8 cellular contexts compared by ENCODE assay signal in genomic region chr19:44260343-44260681, GRCh38. TPM values are rescaled to one million over a fixed set of nuclear protein-coding genes. Genes with fewer than 3 reads are reported as not detected.
DNase-seq lines count a peak whose midpoint lies in the region; ATAC-seq and TF ChIP-seq lines count a peak whose summit lies in the region.

No MANE protein-coding gene starts in this region.

- no peak overlapping the region for H3K27ac ChIP-seq in RWPE2 (ENCODE audit: poor library complexity, severe bottlenecking)
- no peak overlapping the region for H3K27ac ChIP-seq in trophoblast cell (ENCODE audit: low read depth, low read length)
- H3K27ac ChIP-seq in WERI-Rb-1: no peak overlapping the region

- H3K9me3 ChIP-seq in RWPE2 (ENCODE audit: severe bottlenecking): peaks cover 4% of the 10 kb centered on the region
- H3K9me3 ChIP-seq in trophoblast cell (ENCODE audit: insufficient read depth, low read depth, low read length): no peaks in the 10 kb centered on the region
- peaks cover 3% of the 10 kb centered on the region for H3K9me3 ChIP-seq in WERI-Rb-1 (ENCODE audit: severe bottlenecking)

- no peak overlapping the region for H3K14ac ChIP-seq in trophoblast cell (ENCODE audit: low read length)

- no peak overlapping the region for H2BK12ac ChIP-seq in trophoblast cell (ENCODE audit: low read length)

- no peak overlapping the region for H3K18ac ChIP-seq in trophoblast cell (ENCODE audit: low read length)

- H3K9ac ChIP-seq in trophoblast cell (ENCODE audit: low read length): no peak overlapping the region

- H3K36me3 ChIP-seq in RWPE2 (ENCODE audit: low read depth): no peaks in the 10 kb centered on the region
- H3K36me3 ChIP-seq in trophoblast cell (ENCODE audit: control insufficient read depth in 1 of 2, insufficient read depth in 2 of 2, low read length in 2 of 2): no peaks in the 10 kb centered on the region
- no peaks in the 10 kb centered on the region for H3K36me3 ChIP-seq in WERI-Rb-1

- H3K4me3 ChIP-seq in RWPE2 (ENCODE audit: severe bottlenecking) (peak overlapping the region; percentile 21), fibroblast of pulmonary artery (replicated peaks; ENCODE audit: low read depth, low read length) (peak overlapping the region; percentile 60), trophoblast cell (ENCODE audit: low read depth, low read length) (no peak overlapping the region), WERI-Rb-1 (ENCODE audit: low read depth, low read length) (no peak overlapping the region)

- peak overlapping the region; percentile 74 for H3K4me2 ChIP-seq in trophoblast cell (ENCODE audit: low read length)

- peak; percentile 24; the same call in 1 of the 3 replicates for ATAC-seq in RWPE2 (ENCODE audit: low read depth)
- no peak for ATAC-seq in GM21526 (IDR thresholded peaks at IDR 0.05; ENCODE audit: low FRiP score, unreplicated experiment)

- H3K4me1 ChIP-seq in RWPE2 (ENCODE audit: insufficient read depth, poor library complexity, severe bottlenecking) (no peaks in the 10 kb centered on the region), trophoblast cell (ENCODE audit: control insufficient read depth in 1 of 2, insufficient read depth in 2 of 2, low read length in 2 of 2) (no peaks in the 10 kb centered on the region)

- DNase-seq in GM03348 (ENCODE audit: low spot score) (peak; percentile 6), RWPE2 (ENCODE audit: low spot score) (no peak), fibroblast of pulmonary artery (ENCODE audit: low read depth) (no peak), trophoblast cell (no peak), WERI-Rb-1 (no peak), NOMO-1 treated with DMSO at 0.1 percent for 48 hours (lab: John Stamatoyannopoulos, UW; ENCODE audit: unreplicated experiment) (no peak), C1 segment of cervical spinal cord (lab: John Stamatoyannopoulos, UW) (no peak)

- no peak overlapping the region for H2BK5ac ChIP-seq in trophoblast cell (ENCODE audit: low read depth, low read length, poor library complexity)

- H3K4ac ChIP-seq in trophoblast cell (ENCODE audit: low read depth, low read length): no peak overlapping the region

- no peak overlapping the region for H2AFZ ChIP-seq in trophoblast cell (ENCODE audit: insufficient read depth, low read length, poor library complexity)

- no peak overlapping the region for H4K8ac ChIP-seq in trophoblast cell (ENCODE audit: low read depth, low read length)

- no peak overlapping the region for H2AK5ac ChIP-seq in trophoblast cell (ENCODE audit: low read length)

- H3K27me3 ChIP-seq in RWPE2 (ENCODE audit: insufficient read depth, poor library complexity, severe bottlenecking) (no peaks in the 10 kb centered on the region), trophoblast cell (ENCODE audit: insufficient read depth, low read length) (no peaks in the 10 kb centered on the region), WERI-Rb-1 (ENCODE audit: insufficient read depth, low read depth, severe bottlenecking) (no peaks in the 10 kb centered on the region)

- no peaks in the 10 kb centered on the region for H3K79me2 ChIP-seq in trophoblast cell (ENCODE audit: control insufficient read depth, insufficient read depth, low read length, poor library complexity)

- no peaks in the 10 kb centered on the region for H3K79me1 ChIP-seq in trophoblast cell (ENCODE audit: low read length)

- no peak overlapping the region for H4K91ac ChIP-seq in trophoblast cell (ENCODE audit: low read depth, low read length)

- H4K12ac ChIP-seq in trophoblast cell (ENCODE audit: low read depth, low read length): no peak overlapping the region

- no peak overlapping the region for H2BK120ac ChIP-seq in trophoblast cell (ENCODE audit: insufficient read depth, low read length, poor library complexity)

- TF ChIP-seq CTCF in RWPE2 (IDR thresholded peaks at IDR 0.05; ENCODE audit: poor library complexity, severe bottlenecking) (no peak), fibroblast of pulmonary artery (IDR thresholded peaks at IDR 0.05; ENCODE audit: low read length, missing control alignments) (no peak), WERI-Rb-1 (IDR thresholded peaks at IDR 0.05; ENCODE audit: low read depth, low read length) (no peak)

- no peak overlapping the region for H3K23ac ChIP-seq in trophoblast cell (ENCODE audit: low read length)

- WGBS in trophoblast cell (ENCODE audit: extremely low coverage, insufficient coverage, insufficient read length): no CpG with 5 or more reads among the region's 7 CpGs

RNA-seq across cellular contexts. Expression of gene ZNF233, which starts 0.6 kb away (rescaled TPM):
- polyA plus RNA-seq in trophoblast cell (2013): 0.43 and 0.45 TPM in 2 replicates

RNA-seq across cellular contexts. Expression of gene ZNF235, which starts 44.5 kb away (rescaled TPM):
- polyA plus RNA-seq in trophoblast cell (2013): 3.0 and 3.7 TPM in 2 replicates

RNA-seq across cellular contexts. Expression of gene ZNF227, which starts 48.0 kb away (rescaled TPM):
- 7.4 and 7.6 TPM in 2 replicates for polyA plus RNA-seq in trophoblast cell (2013)

Comparison
In these comparisons a context has a peak if more than half of its experiments do, and no peak if none do; other contexts are left out.
1. H3K4me3 ChIP-seq: peak in RWPE2 (single experiment) and fibroblast of pulmonary artery (single experiment); none in trophoblast cell (single experiment) and WERI-Rb-1 (single experiment).